Comparison of ENCODE assay signal across 9 cellular contexts in genomic region chr4:184506527-184507121, GRCh38. TPM values are rescaled to one million over a fixed set of nuclear protein-coding genes. Genes with fewer than 3 reads are reported as not detected.
DNase-seq lines count a peak whose midpoint lies in the region; ATAC-seq and TF ChIP-seq lines count a peak whose summit lies in the region.
"Had no signal": no experiment of that assay in that cellular context is flagged by ENCODE, and none has a peak within 500 bp of the region (broad histone marks: within the 10 kb centered on the region; RNA-seq: fewer than 3 reads in every experiment).

No MANE protein-coding gene starts in this region.

- H4K8ac ChIP-seq in IMR-90 (ENCODE audit: low read depth in 2 of 2, low read length in 2 of 2) = no peak overlapping the region

- DNase-seq in DMS 273 (lab: John Stamatoyannopoulos, UW; ENCODE audit: unreplicated experiment) (peak; percentile 21), DMS 273 treated with DMSO at 0.1 percent for 48 hours (lab: John Stamatoyannopoulos, UW) (no peak), IMR-90 (no peak), myocyte (ENCODE audit: low read depth) (peak; percentile 21), foreskin melanocyte (no peak), T-helper 9 cell (no peak)
- DNase-seq in activated T-helper 2 cell treated with anti-CD3 and anti-CD28 coated beads, Interferon-gamma antibody, Interleukin-2, Interleukin-4, amounts not matched to agents 10 μg/mL and 5 μg/mL and 100 μg/mL, durations not matched to agents 14 hours and 24 hours and 36 hours (ENCODE audit: low spot score) = peak; percentile 20

- no peak overlapping the region for H2BK20ac ChIP-seq in IMR-90 (ENCODE audit: low read depth, low read length)

- no peaks in the 10 kb centered on the region for H3K79me1 ChIP-seq in IMR-90 (ENCODE audit: low read depth in 1 of 2, low read length in 2 of 2)

- no peak overlapping the region for H3K56ac ChIP-seq in IMR-90 (ENCODE audit: extremely low read depth, insufficient read depth, low read length)

- H2BK5ac ChIP-seq in IMR-90 (ENCODE audit: low read depth, low read length, poor library complexity, severe bottlenecking) = no peak overlapping the region

- TF ChIP-seq RAD21 in IMR-90 (IDR thresholded peaks at IDR 0.05; ENCODE audit: low read length) = no peak

- no peak overlapping the region for H3K27ac ChIP-seq in IMR-90 (ENCODE audit: insufficient read depth, low read length)
- H3K27ac ChIP-seq: 22Rv1 had no signal

- H3K4me1 Mint-ChIP-seq in activated T-helper 2 cell treated with anti-CD3 and anti-CD28 coated beads, Interferon-gamma antibody, Interleukin-2, Interleukin-4, amounts not matched to agents 10 μg/mL and 5 μg/mL and 100 μg/mL, durations not matched to agents 14 hours and 24 hours and 36 hours (ENCODE audit: low read depth) = peaks cover 36% of the 10 kb centered on the region

- peaks cover 4% of the 10 kb centered on the region; the same call in 1 of the 2 replicates for H3K9me3 ChIP-seq in IMR-90 (ENCODE audit: control insufficient read depth, insufficient read depth, low read length)

- H3K27me3 Mint-ChIP-seq in activated T-helper 2 cell treated with anti-CD3 and anti-CD28 coated beads, Interferon-gamma antibody, Interleukin-2, Interleukin-4, amounts not matched to agents 10 μg/mL and 5 μg/mL and 100 μg/mL, durations not matched to agents 14 hours and 24 hours and 36 hours (ENCODE audit: low read depth) = no peaks in the 10 kb centered on the region

- no peak overlapping the region for H2AFZ ChIP-seq in IMR-90 (replicated peaks; ENCODE audit: low read length, poor library complexity)

- H3K4me2 ChIP-seq in IMR-90 (ENCODE audit: low read depth, low read length) = no peak overlapping the region

- H3K9me1 ChIP-seq in IMR-90 (ENCODE audit: insufficient read depth, low read length) = no peaks in the 10 kb centered on the region

- H3K4ac ChIP-seq in IMR-90 (ENCODE audit: low read depth, low read length) = no peak overlapping the region

- dilution Hi-C loops in IMR-90 (cut with HindIII; ENCODE audit: low sequenced_read_pairs, unreplicated experiment) = no loop called here

- intact Hi-C loops in IMR-90 (cut with micrococcal nuclease) = no loop called here
- intact Hi-C loops in activated T-helper 2 cell treated with anti-CD3 and anti-CD28 coated beads, Interferon-gamma antibody, Interleukin-2, Interleukin-4, amounts not matched to agents 10 μg/mL and 5 μg/mL and 100 μg/mL, durations not matched to agents 14 hours and 24 hours and 36 hours (cut with micrococcal nuclease) = loop anchor here (1.0 kb wide), 1 partner anchor 8 kb away; no protein-coding TSS in a partner anchor

- peak overlapping the region; percentile 0 for H3K4me3 Mint-ChIP-seq in activated T-helper 2 cell treated with anti-CD3 and anti-CD28 coated beads, Interferon-gamma antibody, Interleukin-2, Interleukin-4, amounts not matched to agents 10 μg/mL and 5 μg/mL and 100 μg/mL, durations not matched to agents 14 hours and 24 hours and 36 hours (ENCODE audit: low read depth)

- peaks cover 14% of the 10 kb centered on the region for H3K36me3 Mint-ChIP-seq in activated T-helper 2 cell treated with anti-CD3 and anti-CD28 coated beads, Interferon-gamma antibody, Interleukin-2, Interleukin-4, amounts not matched to agents 10 μg/mL and 5 μg/mL and 100 μg/mL, durations not matched to agents 14 hours and 24 hours and 36 hours (ENCODE audit: low read depth)

- in situ Hi-C loops in IMR-90 (cut with MboI; ENCODE audit: low sequenced_read_pairs) = no loop called here

- H2BK120ac ChIP-seq in IMR-90 (ENCODE audit: low read depth, low read length) = no peak overlapping the region

- no peaks in the 10 kb centered on the region for H3K36me3 ChIP-seq in IMR-90 (ENCODE audit: control insufficient read depth, insufficient read depth, low read length)

- BruUV-seq in IMR-90 (replicated peaks; lab: Mats Ljungman, UMichigan) = no TSS peak

- WGBS in IMR-90 (ENCODE audit: extremely low coverage in 2 of 2, insufficient read length in 1 of 2), 2 experiments = 90% methylated on average over 6 of the region's 7 CpGs; no CpG with 5 or more reads in 1 of the 2 experiments

- H2AK5ac ChIP-seq in IMR-90 (ENCODE audit: low read depth, low read length) = no peak overlapping the region

- TF ChIP-seq CTCF in IMR-90 (conservative IDR thresholded peaks at IDR 0.05; ENCODE audit: low read depth, low read length) = no peak

- no peak overlapping the region for H3K23ac ChIP-seq in IMR-90 (ENCODE audit: low read depth, low read length)

- H3K27me3 ChIP-seq in IMR-90 (ENCODE audit: control insufficient read depth, insufficient read depth, low read length) = no peaks in the 10 kb centered on the region

- no peak overlapping the region for H3K4me3 ChIP-seq in IMR-90 (ENCODE audit: insufficient read depth, low read depth, low read length)

- H4K91ac ChIP-seq in IMR-90 (ENCODE audit: insufficient read depth, low read depth, low read length) = no peak overlapping the region

- H3K27ac Mint-ChIP-seq in activated T-helper 2 cell treated with anti-CD3 and anti-CD28 coated beads, Interferon-gamma antibody, Interleukin-2, Interleukin-4, amounts not matched to agents 10 μg/mL and 5 μg/mL and 100 μg/mL, durations not matched to agents 14 hours and 24 hours and 36 hours = peak overlapping the region; percentile 62

- H4K20me1 ChIP-seq in IMR-90 (ENCODE audit: insufficient read depth, low read length) = no peaks in the 10 kb centered on the region

- peak; percentile 90 for ATAC-seq in GM21737 (IDR thresholded peaks at IDR 0.05; ENCODE audit: unreplicated experiment)
- ATAC-seq in IMR-90 (ENCODE audit: low read depth) = peak; percentile 46

- TF ChIP-seq POLR2A in IMR-90 (IDR thresholded peaks at IDR 0.05; ENCODE audit: low read depth, low read length) = no peak

- peaks cover 12% of the 10 kb centered on the region for H3K9me3 Mint-ChIP-seq in activated T-helper 2 cell treated with anti-CD3 and anti-CD28 coated beads, Interferon-gamma antibody, Interleukin-2, Interleukin-4, amounts not matched to agents 10 μg/mL and 5 μg/mL and 100 μg/mL, durations not matched to agents 14 hours and 24 hours and 36 hours

- H3K18ac ChIP-seq in IMR-90 (ENCODE audit: low read depth, low read length) = no peak overlapping the region

- CTCF ChIA-PET in IMR-90 (lab: Yijun Ruan, JAX) = interaction anchor here (1.1 kb wide), 1 partner anchor 13 kb away, joined by 4 read pairs; no protein-coding TSS in a partner anchor

- H3K14ac ChIP-seq in IMR-90 (replicated peaks; ENCODE audit: low read depth, low read length) = no peak overlapping the region

- H2BK15ac ChIP-seq in IMR-90 (ENCODE audit: low read depth, low read length) = no peak overlapping the region

- H3K4me1 ChIP-seq in IMR-90 (ENCODE audit: control insufficient read depth, insufficient read depth, low read length) = no peaks in the 10 kb centered on the region; the same call in 1 of the 2 replicates

- POLR2A ChIA-PET in IMR-90 (lab: Charles Lee; ENCODE audit: unreplicated experiment) = no interaction called here

- no peak overlapping the region for H2AK9ac ChIP-seq in IMR-90 (replicated peaks; ENCODE audit: low read depth, low read length, poor library complexity)

- H4K5ac ChIP-seq in IMR-90 (ENCODE audit: low read depth, low read length) = no peak overlapping the region

- no peak overlapping the region for H3K9ac ChIP-seq in IMR-90 (ENCODE audit: low read depth, low read length)

TF ChIP-seq in IMR-90, 13 proteins besides CTCF, POLR2A, EP300 and RAD21:
- TF ChIP-seq RCOR1 (IDR thresholded peaks at IDR 0.05; ENCODE audit: insufficient replicate concordance, low read length) (no peak), NFE2L2 (IDR thresholded peaks at IDR 0.05; ENCODE audit: low read depth, low read length) (no peak), MXI1 (IDR thresholded peaks at IDR 0.05; ENCODE audit: borderline replicate concordance, low read depth, low read length) (no peak), USF2 (IDR thresholded peaks at IDR 0.05; ENCODE audit: low read depth, low read length) (no peak), BHLHE40 (IDR thresholded peaks at IDR 0.05; ENCODE audit: low read depth, low read length) (no peak), ELK1 (IDR thresholded peaks at IDR 0.05; ENCODE audit: borderline replicate concordance, low read depth, low read length) (no peak), FOS (IDR thresholded peaks at IDR 0.05; ENCODE audit: low read depth, low read length) (no peak), CEBPB (IDR thresholded peaks at IDR 0.05; ENCODE audit: low read depth, low read length) (no peak), CHD1 (IDR thresholded peaks at IDR 0.05; ENCODE audit: low read depth, low read length) (no peak), SMC3 (IDR thresholded peaks at IDR 0.05; ENCODE audit: low read depth, low read length) (no peak), MAFK (IDR thresholded peaks at IDR 0.05; ENCODE audit: low read depth, low read length) (no peak), RFX5 (IDR thresholded peaks at IDR 0.05; ENCODE audit: low read depth, low read length) (no peak), MAZ (IDR thresholded peaks at IDR 0.05; ENCODE audit: borderline replicate concordance, low read depth, low read length) (no peak)

RNA-seq across cellular contexts. Expression of gene IRF2, which starts 32.3 kb away (rescaled TPM):
- 20.3 and 21.9 TPM in 2 replicates for total RNA-seq in IMR-90 (2012; rRNA removed)
- polyA plus RNA-seq in IMR-90 (2012; rRNA removed) = 16.5 and 20.6 TPM in 2 replicates
- polyA plus RNA-seq in IMR-90 (2012; cell fraction: cytosol; rRNA removed) = 9.5 and 12.3 TPM in 2 replicates
- polyA plus RNA-seq in IMR-90 (2012; cell fraction: nucleus; rRNA removed; ENCODE audit: low replicate concordance) = 9.2 and 22.4 TPM in 2 replicates
- 47.6 and 53.2 TPM in 2 replicates for total RNA-seq in activated T-helper 2 cell treated with anti-CD3 and anti-CD28 coated beads, Interferon-gamma antibody, Interleukin-2, Interleukin-4, amounts not matched to agents 10 μg/mL and 5 μg/mL and 100 μg/mL, durations not matched to agents 14 hours and 24 hours and 36 hours
- 16.3 and 19.1 TPM in 2 replicates for total RNA-seq in myocyte
- polyA plus RNA-seq in myocyte (2012) = 9.7 TPM

Comparison
In these comparisons a context has a peak if more than half of its experiments do, and no peak if none do; other contexts are left out.
1. DNase-seq: peak in DMS 273 (single experiment), activated T-helper 2 cell treated with anti-CD3 and anti-CD28 coated beads, Interferon-gamma antibody, Interleukin-2, Interleukin-4, amounts not matched to agents 10 μg/mL and 5 μg/mL and 100 μg/mL, durations not matched to agents 14 hours and 24 hours and 36 hours (single experiment) and myocyte (single experiment); none in DMS 273 treated with DMSO at 0.1 percent for 48 hours (single experiment), IMR-90 (single experiment), foreskin melanocyte (single experiment) and T-helper 9 cell (single experiment).